ENCODE assay signal across 12 cellular contexts in genomic region chr2:211867845-211868361, GRCh38.
DNase-seq lines count a peak whose midpoint lies in the region; ATAC-seq and TF ChIP-seq lines count a peak whose summit lies in the region.
"Had no signal": no experiment of that assay in that cellular context is flagged by ENCODE, and none has a peak within 500 bp of the region (broad histone marks: within the 10 kb centered on the region; RNA-seq: fewer than 3 reads in every experiment).

No MANE protein-coding gene starts in this region.

- H3K4me3 ChIP-seq in ACC112 (ENCODE audit: low read depth, low read length): no peak overlapping the region
- H3K4me3 ChIP-seq in adipocyte (ENCODE audit: low read length): no peak overlapping the region
- no peak overlapping the region for H3K4me3 ChIP-seq in colonic mucosa
- no peak overlapping the region for H3K4me3 ChIP-seq in left ventricle myocardium inferior
- H3K4me3 ChIP-seq: K562 had no signal

- H3K9ac ChIP-seq in adipocyte (ENCODE audit: low read length) (no peak overlapping the region), colonic mucosa (ENCODE audit: low read depth in 2 of 2, low read length in 2 of 2) (no peak overlapping the region)

- H3K9me3 ChIP-seq in adipocyte (ENCODE audit: control insufficient read depth, low read length) (no peaks in the 10 kb centered on the region), colonic mucosa (no peaks in the 10 kb centered on the region), left ventricle myocardium inferior (replicated peaks) (peaks cover 2% of the 10 kb centered on the region)

- H3K4me1 ChIP-seq in ACC112 (ENCODE audit: control insufficient read depth, insufficient read depth, low read length, unreplicated experiment) (peaks cover 9% of the 10 kb centered on the region), adipocyte (ENCODE audit: control insufficient read depth, insufficient read depth, low read length) (peaks cover 7% of the 10 kb centered on the region), colonic mucosa (no peaks in the 10 kb centered on the region), left ventricle myocardium inferior (no peaks in the 10 kb centered on the region)

- H3K79me2 ChIP-seq in ACC112 (ENCODE audit: control insufficient read depth, insufficient read depth, low read length, unreplicated experiment): no peaks in the 10 kb centered on the region

- no peak for TF ChIP-seq CTCF in colonic mucosa (IDR thresholded peaks at IDR 0.05)
- no peak for TF ChIP-seq CTCF in left ventricle myocardium inferior (IDR thresholded peaks at IDR 0.05; ENCODE audit: borderline replicate concordance)

- ATAC-seq in GM19438 (IDR thresholded peaks at IDR 0.05; ENCODE audit: low read depth, unreplicated experiment) (peak; percentile 95), HG03066 (IDR thresholded peaks at IDR 0.05; ENCODE audit: low read depth, unreplicated experiment) (peak; percentile 88)
- ATAC-seq: K562; stimulated activated effector memory CD8-positive, alpha-beta T cell treated with anti-CD3 and anti-CD28 coated beads, Interleukin-12 subunit alpha, Interleukin-12 subunit beta, amount 100 ng/mL, for 72 hours had no signal

- H3K27me3 ChIP-seq in ACC112 (ENCODE audit: insufficient read depth, low read length) (no peaks in the 10 kb centered on the region), adipocyte (replicated peaks; ENCODE audit: control insufficient read depth, insufficient read depth, low read length) (no peaks in the 10 kb centered on the region), colonic mucosa (no peaks in the 10 kb centered on the region), left ventricle myocardium inferior (ENCODE audit: low read depth) (no peaks in the 10 kb centered on the region)

- H3K36me3 ChIP-seq in ACC112 (ENCODE audit: insufficient read depth, low read length) (no peaks in the 10 kb centered on the region), adipocyte (ENCODE audit: control insufficient read depth, insufficient read depth, low read length, severe bottlenecking) (no peaks in the 10 kb centered on the region), colonic mucosa (no peaks in the 10 kb centered on the region), left ventricle myocardium inferior (no peaks in the 10 kb centered on the region)

- DNase-seq in adipocyte (ENCODE audit: low read depth) (peak; percentile 66), NCI-H2196 treated with DMSO at 0.1 percent for 48 hours (lab: John Stamatoyannopoulos, UW; ENCODE audit: unreplicated experiment) (no peak), NCI-H2196 (lab: John Stamatoyannopoulos, UW; ENCODE audit: unreplicated experiment) (no peak), colonic mucosa (no peak), left ventricle myocardium inferior (no peak)
- DNase-seq: naive B cell had no signal

- peak overlapping the region; percentile 1 for H2AFZ ChIP-seq in ACC112 (ENCODE audit: low read length, unreplicated experiment)

- intact Hi-C loops in colonic mucosa (cut with DNase I) (no loop called here), left ventricle myocardium inferior (cut with micrococcal nuclease) (no loop called here)

- H3K27ac ChIP-seq in ACC112 (ENCODE audit: low read depth, low read length) (0 out of 2 replicates have a peak overlapping the region, but pooled peaks have one; percentile 9), colonic mucosa (no peak overlapping the region), left ventricle myocardium inferior (replicated peaks) (no peak overlapping the region)
- H3K27ac ChIP-seq: VCaP had no signal
